Comparison of ENCODE assay signal across 30 cellular contexts in genomic region chr5:121752149-121752548, GRCh38.
"Had no signal": no experiment of that assay in that cellular context is flagged by ENCODE, and none has a peak within 500 bp of the region (broad histone marks: within the 10 kb centered on the region; RNA-seq: fewer than 3 reads in every experiment).

No MANE protein-coding gene starts in this region.

- H3K4me1 ChIP-seq: ascending aorta had no signal

- H3K27me3 ChIP-seq: ascending aorta, cardiac muscle cell had no signal

- H3K9me3 ChIP-seq: ascending aorta had no signal

- H3K36me3 ChIP-seq: ascending aorta, cardiac muscle cell, WERI-Rb-1 had no signal

- DNase-seq: activated CD4-positive, alpha-beta memory T cell treated with anti-CD3 and anti-CD28 coated beads, Interleukin-2, amount 10 ng/mL, durations not matched to agents 7 days and 5 days; activated CD4-positive, alpha-beta T cell treated with anti-CD3 and anti-CD28 coated beads for 1 hour; activated CD4-positive, alpha-beta T cell treated with anti-CD3 and anti-CD28 coated beads for 36 hours; activated CD4-positive, alpha-beta T cell treated with anti-CD3 and anti-CD28 coated beads for 48 hours; activated CD4-positive, alpha-beta T cell treated with anti-CD3 and anti-CD28 coated beads, Interleukin-2, amount 10 ng/mL, durations not matched to agents 7 days and 5 days; activated CD4-positive, alpha-beta T cell treated with anti-CD3 and anti-CD28 coated beads, Interleukin-2, amount 50 U/mL, for 48 hours; activated CD4-positive, CD25-positive, alpha-beta regulatory T cell; activated CD8-positive, alpha-beta memory T cell treated with anti-CD3 and anti-CD28 coated beads for 24 hours; activated CD8-positive, alpha-beta memory T cell treated with anti-CD3 and anti-CD28 coated beads, Interleukin-2, amount 10 ng/mL, durations not matched to agents 7 days and 5 days; activated CD8-positive, alpha-beta memory T cell treated with anti-CD3 and anti-CD28 coated beads, Interleukin-2, amount 50 U/mL, for 48 hours; activated CD8-positive, alpha-beta T cell treated with anti-CD3 and anti-CD28 coated beads, Interleukin-2, amount 10 ng/mL, durations not matched to agents 7 days and 5 days; activated effector memory CD4-positive, alpha-beta T cell treated with Interleukin-2 at 50 U/mL for 16 hours; activated gamma-delta T cell; activated naive CD4-positive, alpha-beta T cell treated with anti-CD3 and anti-CD28 coated beads, Interleukin-2, amount 10 ng/mL, durations not matched to agents 7 days and 5 days; activated naive CD4-positive, alpha-beta T cell treated with Interleukin-2 at 50 U/mL for 16 hours; activated naive CD8-positive, alpha-beta T cell treated with anti-CD3 and anti-CD28 coated beads, Interleukin-2, amount 10 ng/mL, durations not matched to agents 7 days and 5 days; activated naive CD8-positive, alpha-beta T cell treated with anti-CD3 and anti-CD28 coated beads, Interleukin-2, amount 50 U/mL, for 24 hours; activated T-cell treated with anti-CD3 and anti-CD28 coated beads, Interleukin-2, amount 50 U/mL, for 24 hours; activated T-cell treated with anti-CD3 and anti-CD28 coated beads, Interleukin-2, amount 50 U/mL, for 48 hours; amygdala; anterior cingulate cortex; caudate nucleus; cerebellar nuclear complex; T-helper 2 cell; T-helper 9 cell; WERI-Rb-1 had no signal

- ATAC-seq: activated CD4-positive, alpha-beta T cell treated with anti-CD3 and anti-CD28 coated beads for 36 hours; activated CD4-positive, CD25-positive, alpha-beta regulatory T cell treated with anti-CD3 and anti-CD28 coated beads, Interleukin-2, amount 50 U/mL, for 24 hours; activated CD8-positive, alpha-beta memory T cell treated with anti-CD3 and anti-CD28 coated beads, Interleukin-2, amount 10 ng/mL, durations not matched to agents 7 days and 5 days; activated CD8-positive, alpha-beta T cell treated with anti-CD3 and anti-CD28 coated beads, Interleukin-2, amount 10 ng/mL, durations not matched to agents 7 days and 5 days; activated naive CD8-positive, alpha-beta T cell treated with anti-CD3 and anti-CD28 coated beads, Interleukin-2, amount 50 U/mL, for 24 hours; WTC11 had no signal

- H3K4me3 ChIP-seq: ascending aorta, cardiac muscle cell had no signal

- H3K27ac ChIP-seq: ascending aorta, cardiac muscle cell, WERI-Rb-1 had no signal
